In genomic region chr1:89712420-89712819, GRCh38 we compare ENCODE assay signal across 20 cellular contexts.
"Had no signal": no experiment of that assay in that cellular context is flagged by ENCODE, and none has a peak within 500 bp of the region (broad histone marks: within the 10 kb centered on the region; RNA-seq: fewer than 3 reads in every experiment).

No MANE protein-coding gene starts in this region.

- H3K27me3 Mint-ChIP-seq: stimulated activated naive CD8-positive, alpha-beta T cell treated with anti-CD3 and anti-CD28 coated beads, Interleukin-15, Interleukin-2, amounts not matched to agents 100 ng/mL and 50 ng/mL, for 24 hours; type B pancreatic cell had no signal

- H3K4me3 Mint-ChIP-seq: brain; nephron; stimulated activated naive CD8-positive, alpha-beta T cell treated with anti-CD3 and anti-CD28 coated beads, Interleukin-15, Interleukin-2, amounts not matched to agents 100 ng/mL and 50 ng/mL, for 24 hours; type B pancreatic cell; WTC11 had no signal

- H3K4me3 ChIP-seq: ascending aorta, cardiac muscle cell, coronary artery, dorsolateral prefrontal cortex, gastrocnemius medialis, right lobe of liver, thoracic aorta, uterus had no signal

- DNase-seq: activated CD4-positive, alpha-beta T cell treated with anti-CD3 and anti-CD28 coated beads for 1 hour; activated naive CD4-positive, alpha-beta T cell; dorsolateral prefrontal cortex; effector memory CD4-positive, alpha-beta T cell; gastrocnemius medialis; glutamatergic neuron; mammary epithelial cell; right lobe of liver; stimulated activated CD4-positive, alpha-beta T cell treated with anti-CD3 and anti-CD28 coated beads, Interleukin-2, amount 100 ng/mL, for 48 hours; uterus had no signal

- H3K36me3 ChIP-seq: gastrocnemius medialis, right lobe of liver, uterus had no signal

- ATAC-seq: activated naive CD4-positive, alpha-beta T cell treated with anti-CD3 and anti-CD28 coated beads, Interleukin-2, amount 50 U/mL, for 72 hours; gastrocnemius medialis; right lobe of liver; WTC11 had no signal

- H3K9me3 ChIP-seq: ascending aorta, gastrocnemius medialis, right lobe of liver, thoracic aorta, uterus had no signal

- H3K27ac Mint-ChIP-seq: brain, nephron, type B pancreatic cell, WTC11 had no signal

- H3K27ac ChIP-seq: ascending aorta, cardiac muscle cell, coronary artery, dorsolateral prefrontal cortex, gastrocnemius medialis, right lobe of liver, thoracic aorta, uterus had no signal

- H3K4me1 ChIP-seq: ascending aorta, gastrocnemius medialis, right lobe of liver, uterus had no signal

- H3K9me3 Mint-ChIP-seq: brain; nephron; stimulated activated naive CD8-positive, alpha-beta T cell treated with anti-CD3 and anti-CD28 coated beads, Interleukin-15, Interleukin-2, amounts not matched to agents 100 ng/mL and 50 ng/mL, for 24 hours; type B pancreatic cell; WTC11 had no signal

- H3K27me3 ChIP-seq: ascending aorta, cardiac muscle cell, dorsolateral prefrontal cortex, gastrocnemius medialis, right lobe of liver, uterus had no signal
